ENCODE assay signal across 1 cellular context in genomic region chr15:37788330-37788729, GRCh38.
TF ChIP-seq lines count a peak whose summit lies in the region.

No MANE protein-coding gene starts in this region.

TF ChIP-seq in IMR-90, 13 proteins besides CTCF, POLR2A, EP300 and RAD21:
- no peak for TF ChIP-seq USF2 (IDR thresholded peaks at IDR 0.05; ENCODE audit: low read depth, low read length)
- TF ChIP-seq ELK1 (IDR thresholded peaks at IDR 0.05; ENCODE audit: borderline replicate concordance, low read depth, low read length), result no peak
- TF ChIP-seq CEBPB (IDR thresholded peaks at IDR 0.05; ENCODE audit: low read depth, low read length), result no peak
- no peak for TF ChIP-seq MAZ (IDR thresholded peaks at IDR 0.05; ENCODE audit: borderline replicate concordance, low read depth, low read length)
- no peak for TF ChIP-seq CHD1 (IDR thresholded peaks at IDR 0.05; ENCODE audit: low read depth, low read length)
- TF ChIP-seq RFX5 (IDR thresholded peaks at IDR 0.05; ENCODE audit: low read depth, low read length), result no peak
- no peak for TF ChIP-seq NFE2L2 (IDR thresholded peaks at IDR 0.05; ENCODE audit: low read depth, low read length)
- TF ChIP-seq SMC3 (IDR thresholded peaks at IDR 0.05; ENCODE audit: low read depth, low read length), result no peak
